ENCODE assay signal across 10 cellular contexts in genomic region chr19:13031917-13032623, GRCh38. TPM values are rescaled to one million over a fixed set of nuclear protein-coding genes. Genes with fewer than 3 reads are reported as not detected.
DNase-seq lines count a peak whose midpoint lies in the region; ATAC-seq and TF ChIP-seq lines count a peak whose summit lies in the region.
"Had no signal": no experiment of that assay in that cellular context is flagged by ENCODE, and none has a peak within 500 bp of the region (broad histone marks: within the 10 kb centered on the region; RNA-seq: fewer than 3 reads in every experiment).

No MANE protein-coding gene starts in this region.

- peaks cover 88% of the 10 kb centered on the region for H3K27me3 Mint-ChIP-seq in neural progenitor cell (ENCODE audit: insufficient read depth, low read depth)

- DNase-seq in C1 segment of cervical spinal cord (lab: John Stamatoyannopoulos, UW): peak in 9 of 14 donors; percentile 42 to 78 (median 65)
- peak; percentile 39 for DNase-seq in NCI-H510A (lab: John Stamatoyannopoulos, UW)
- no peak for DNase-seq in epithelial cell of prostate (ENCODE audit: low read depth, low spot score)
- DNase-seq in neural progenitor cell (ENCODE audit: low spot score): peak; percentile 81
- no peak for DNase-seq in T-helper 1 cell
- DNase-seq: Calu3, NCI-H2171 had no signal

- no peak for TF ChIP-seq POLR2A in GM18505 (IDR thresholded peaks at IDR 0.05; ENCODE audit: borderline replicate concordance, extremely low read depth, insufficient read depth, insufficient read length)

- peaks cover 100% of the 10 kb centered on the region for H3K27me3 ChIP-seq in neural progenitor cell

- no peaks in the 10 kb centered on the region for H3K79me2 ChIP-seq in neural progenitor cell (ENCODE audit: low read depth)

- H3K27ac ChIP-seq in epithelial cell of prostate (peak overlapping the region; percentile 94), neural progenitor cell (no peak overlapping the region)

- peaks cover 33% of the 10 kb centered on the region for H3K4me1 Mint-ChIP-seq in neural progenitor cell

- no peak overlapping the region for H3K9ac ChIP-seq in neural progenitor cell

- no peak for TF ChIP-seq CTCF in neural progenitor cell (IDR thresholded peaks at IDR 0.05)

- no peaks in the 10 kb centered on the region for H3F3A ChIP-seq in neural progenitor cell (ENCODE audit: low read depth)

- no peaks in the 10 kb centered on the region for H3K36me3 ChIP-seq in neural progenitor cell

- no peaks in the 10 kb centered on the region for H3K9me3 ChIP-seq in neural progenitor cell (ENCODE audit: low read depth)

- ATAC-seq in GM18505 (IDR thresholded peaks at IDR 0.05; ENCODE audit: unreplicated experiment) (no peak), HG03342 (IDR thresholded peaks at IDR 0.05; ENCODE audit: unreplicated experiment) (no peak), GM19328 (IDR thresholded peaks at IDR 0.05; ENCODE audit: unreplicated experiment) (no peak)

- H3K9me3 Mint-ChIP-seq in neural progenitor cell: no peaks in the 10 kb centered on the region

- H3K4me3 ChIP-seq in neural progenitor cell: peak overlapping the region; percentile 16

- no peak overlapping the region for H2AFZ ChIP-seq in neural progenitor cell (replicated peaks)

- H3K4me1 ChIP-seq in neural progenitor cell: peaks cover 15% of the 10 kb centered on the region

- H4K20me1 ChIP-seq in neural progenitor cell (ENCODE audit: low read depth): peaks cover 31% of the 10 kb centered on the region

- H3K27ac Mint-ChIP-seq in neural progenitor cell: no peak overlapping the region

- H3K4me2 ChIP-seq in neural progenitor cell: peak overlapping the region; percentile 71

- H3K4me3 Mint-ChIP-seq in neural progenitor cell: peak overlapping the region; percentile 72

- H3K36me3 Mint-ChIP-seq in neural progenitor cell: no peaks in the 10 kb centered on the region

RNA-seq across cellular contexts. Expression of gene NFIX, which starts 36.8 kb away (rescaled TPM):
- total RNA-seq in neural progenitor cell (ENCODE audit: low replicate concordance): 0.06 TPM in 2 replicates

Comparison
In these comparisons a context has a peak if more than half of its experiments do, and no peak if none do; other contexts are left out.
1. DNase-seq: peak in C1 segment of cervical spinal cord (9 of 14), NCI-H510A (single experiment) and neural progenitor cell (single experiment); none in epithelial cell of prostate (single experiment) and T-helper 1 cell (0 of 5).